1 cellular context compared by ENCODE assay signal in the genomic region with DNA sequence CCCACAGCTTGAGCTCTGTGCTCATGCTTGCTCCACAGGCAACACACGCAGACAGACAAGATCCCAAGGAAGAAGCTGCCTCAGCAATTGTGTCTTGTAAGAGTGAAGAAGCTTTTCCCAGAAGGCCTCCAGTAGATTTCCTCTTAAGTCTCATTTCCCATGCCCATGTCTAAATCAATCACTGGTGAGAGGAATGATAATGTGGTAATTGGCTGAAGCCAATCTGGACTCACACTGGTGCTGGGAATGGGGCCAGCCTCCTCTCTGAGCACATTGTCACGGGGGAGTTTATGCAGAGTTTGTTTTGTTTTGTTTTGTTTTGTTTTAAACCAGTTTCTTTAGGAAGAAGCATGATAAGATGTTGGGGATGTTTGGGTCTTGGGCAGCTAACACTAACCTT.
TF ChIP-seq lines count a peak whose summit lies in the region.

No MANE protein-coding gene starts in this region.

TF ChIP-seq in SK-N-SH, 30 proteins besides CTCF, POLR2A, EP300 and RAD21:
- TF ChIP-seq, protein P1, sequence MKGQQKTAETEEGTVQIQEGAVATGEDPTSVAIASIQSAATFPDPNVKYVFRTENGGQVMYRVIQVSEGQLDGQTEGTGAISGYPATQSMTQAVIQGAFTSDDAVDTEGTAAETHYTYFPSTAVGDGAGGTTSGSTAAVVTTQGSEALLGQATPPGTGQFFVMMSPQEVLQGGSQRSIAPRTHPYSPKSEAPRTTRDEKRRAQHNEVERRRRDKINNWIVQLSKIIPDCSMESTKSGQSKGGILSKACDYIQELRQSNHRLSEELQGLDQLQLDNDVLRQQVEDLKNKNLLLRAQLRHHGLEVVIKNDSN (IDR thresholded peaks at IDR 0.05; ENCODE audit: borderline replicate concordance, low read depth) = no peak
- TF ChIP-seq FOXM1 (IDR thresholded peaks at IDR 0.05; ENCODE audit: low read depth) = no peak
- no peak for TF ChIP-seq SIN3A (IDR thresholded peaks at IDR 0.05; ENCODE audit: borderline replicate concordance, low read depth, low read length)
- TF ChIP-seq CHD2 (IDR thresholded peaks at IDR 0.05; ENCODE audit: low read length, partially characterized antibody) = no peak
- TF ChIP-seq RXRA (IDR thresholded peaks at IDR 0.05; ENCODE audit: borderline replicate concordance, low read depth) = no peak
- TF ChIP-seq, protein P2, sequence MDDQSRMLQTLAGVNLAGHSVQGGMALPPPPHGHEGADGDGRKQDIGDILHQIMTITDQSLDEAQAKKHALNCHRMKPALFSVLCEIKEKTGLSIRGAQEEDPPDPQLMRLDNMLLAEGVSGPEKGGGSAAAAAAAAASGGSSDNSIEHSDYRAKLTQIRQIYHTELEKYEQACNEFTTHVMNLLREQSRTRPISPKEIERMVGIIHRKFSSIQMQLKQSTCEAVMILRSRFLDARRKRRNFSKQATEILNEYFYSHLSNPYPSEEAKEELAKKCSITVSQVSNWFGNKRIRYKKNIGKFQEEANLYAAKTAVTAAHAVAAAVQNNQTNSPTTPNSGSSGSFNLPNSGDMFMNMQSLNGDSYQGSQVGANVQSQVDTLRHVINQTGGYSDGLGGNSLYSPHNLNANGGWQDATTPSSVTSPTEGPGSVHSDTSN (IDR thresholded peaks at IDR 0.05) = peak; percentile 37; the same call in 1 of the 2 replicates
- no peak for TF ChIP-seq NFIC (IDR thresholded peaks at IDR 0.05; ENCODE audit: borderline replicate concordance)
- TF ChIP-seq, protein P3, sequence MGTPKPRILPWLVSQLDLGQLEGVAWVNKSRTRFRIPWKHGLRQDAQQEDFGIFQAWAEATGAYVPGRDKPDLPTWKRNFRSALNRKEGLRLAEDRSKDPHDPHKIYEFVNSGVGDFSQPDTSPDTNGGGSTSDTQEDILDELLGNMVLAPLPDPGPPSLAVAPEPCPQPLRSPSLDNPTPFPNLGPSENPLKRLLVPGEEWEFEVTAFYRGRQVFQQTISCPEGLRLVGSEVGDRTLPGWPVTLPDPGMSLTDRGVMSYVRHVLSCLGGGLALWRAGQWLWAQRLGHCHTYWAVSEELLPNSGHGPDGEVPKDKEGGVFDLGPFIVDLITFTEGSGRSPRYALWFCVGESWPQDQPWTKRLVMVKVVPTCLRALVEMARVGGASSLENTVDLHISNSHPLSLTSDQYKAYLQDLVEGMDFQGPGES (IDR thresholded peaks at IDR 0.05; ENCODE audit: low read depth, low read length) = no peak
TF ChIP-seq in SK-N-SH: peak in this region for 1.
